ENCODE assay signal across 24 cellular contexts in the genomic region with DNA sequence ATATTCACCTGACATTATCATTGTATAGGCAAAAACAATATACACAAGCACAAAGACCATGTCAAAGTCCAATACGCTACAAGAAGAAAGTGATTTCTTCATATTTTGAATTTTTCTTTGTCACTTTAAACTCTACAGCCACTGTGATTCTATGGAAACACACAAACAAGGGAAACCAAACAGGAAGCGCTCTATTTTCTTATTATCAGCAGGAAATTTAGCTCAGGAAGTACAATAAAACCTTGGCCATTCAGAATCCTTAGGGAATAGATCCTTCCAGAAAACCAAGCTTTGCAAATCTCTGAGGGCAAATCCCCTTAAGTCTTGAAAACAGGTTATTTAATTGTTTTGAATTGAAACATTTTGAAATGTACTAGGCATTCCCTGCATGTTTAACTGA.
"Had no signal": no experiment of that assay in that cellular context is flagged by ENCODE, and none has a peak within 500 bp of the region (broad histone marks: within the 10 kb centered on the region; RNA-seq: fewer than 3 reads in every experiment).

No MANE protein-coding gene starts in this region.

- H3K4me1 Mint-ChIP-seq: activated B cell treated with CpG ODN at 0.5 μM for 24 hours; activated CD4-positive, alpha-beta T cell treated with anti-CD3 and anti-CD28 coated beads for 36 hours; activated naive CD8-positive, alpha-beta T cell treated with anti-CD3 and anti-CD28 coated beads, Interleukin-2, amount 10 ng/mL, durations not matched to agents 7 days and 5 days; endodermal cell; naive thymus-derived CD8-positive, alpha-beta T cell; stimulated activated memory B cell treated with anti-CD40 and anti-IgM and Interleukin-4, amounts not matched to agents 10 μg/mL and 1 μg/mL and 100 μg/mL, for 72 hours had no signal

- H3K27ac Mint-ChIP-seq: activated B cell treated with CpG ODN at 0.5 μM for 24 hours; activated CD4-positive, alpha-beta T cell treated with anti-CD3 and anti-CD28 coated beads for 36 hours; activated naive CD8-positive, alpha-beta T cell treated with anti-CD3 and anti-CD28 coated beads, Interleukin-2, amount 10 ng/mL, durations not matched to agents 7 days and 5 days; endodermal cell; mesothelial cell of epicardium; naive thymus-derived CD8-positive, alpha-beta T cell; progenitor cell of endocrine pancreas; stimulated activated memory B cell treated with anti-CD40 and anti-IgM and Interleukin-4, amounts not matched to agents 10 μg/mL and 1 μg/mL and 100 μg/mL, for 72 hours; T-helper 17 cell had no signal

- H3K36me3 ChIP-seq: stomach, uterus had no signal

- H3K9me3 Mint-ChIP-seq: activated B cell treated with CpG ODN at 0.5 μM for 24 hours; activated naive CD8-positive, alpha-beta T cell treated with anti-CD3 and anti-CD28 coated beads, Interleukin-2, amount 10 ng/mL, durations not matched to agents 7 days and 5 days; endodermal cell; stimulated activated memory B cell treated with anti-CD40 and anti-IgM and Interleukin-4, amounts not matched to agents 10 μg/mL and 1 μg/mL and 100 μg/mL, for 72 hours had no signal

- H3K4me1 ChIP-seq: stomach, uterus had no signal

- H3K4me3 ChIP-seq: coronary artery, lung, stomach, uterus had no signal

- H3K4me3 Mint-ChIP-seq: activated B cell treated with CpG ODN at 0.5 μM for 24 hours; activated CD4-positive, alpha-beta T cell treated with anti-CD3 and anti-CD28 coated beads for 36 hours; activated naive CD8-positive, alpha-beta T cell treated with anti-CD3 and anti-CD28 coated beads, Interleukin-2, amount 10 ng/mL, durations not matched to agents 7 days and 5 days; endodermal cell; mesothelial cell of epicardium; naive thymus-derived CD8-positive, alpha-beta T cell; stimulated activated memory B cell treated with anti-CD40 and anti-IgM and Interleukin-4, amounts not matched to agents 10 μg/mL and 1 μg/mL and 100 μg/mL, for 72 hours; T-helper 17 cell had no signal

- H3K27me3 ChIP-seq: stomach, uterus had no signal

- H3K27me3 Mint-ChIP-seq: activated CD4-positive, alpha-beta T cell treated with anti-CD3 and anti-CD28 coated beads for 36 hours; progenitor cell of endocrine pancreas; stimulated activated memory B cell treated with anti-CD40 and anti-IgM and Interleukin-4, amounts not matched to agents 10 μg/mL and 1 μg/mL and 100 μg/mL, for 72 hours had no signal

- H3K36me3 Mint-ChIP-seq: activated naive CD8-positive, alpha-beta T cell treated with anti-CD3 and anti-CD28 coated beads, Interleukin-2, amount 10 ng/mL, durations not matched to agents 7 days and 5 days; mesothelial cell of epicardium; naive thymus-derived CD8-positive, alpha-beta T cell; stimulated activated memory B cell treated with anti-CD40 and anti-IgM and Interleukin-4, amounts not matched to agents 10 μg/mL and 1 μg/mL and 100 μg/mL, for 72 hours had no signal

- DNase-seq: activated B cell treated with CpG ODN at 0.5 μM for 24 hours; activated CD4-positive, alpha-beta T cell treated with anti-CD3 and anti-CD28 coated beads for 36 hours; activated CD4-positive, alpha-beta T cell treated with anti-CD3 and anti-CD28 coated beads, Interleukin-2, amount 50 U/mL, for 4 hours; activated CD8-positive, alpha-beta memory T cell treated with anti-CD3 and anti-CD28 coated beads, Interleukin-2, amount 50 U/mL, for 48 hours; activated naive CD4-positive, alpha-beta T cell treated with Interleukin-2 at 50 U/mL for 16 hours; activated naive CD8-positive, alpha-beta T cell treated with anti-CD3 and anti-CD28 coated beads, Interleukin-2, amount 10 ng/mL, durations not matched to agents 7 days and 5 days; activated T-cell treated with anti-CD3 and anti-CD28 coated beads, Interleukin-2, amount 50 U/mL, for 48 hours; amygdala; cerebellar nuclear complex; endodermal cell; foreskin fibroblast; glutamatergic neuron; hypothalamus; naive thymus-derived CD8-positive, alpha-beta T cell; stimulated activated CD4-positive, alpha-beta T cell treated with anti-CD3 and anti-CD28 coated beads, Interleukin-2, amount 100 ng/mL, for 24 hours; stomach; SW 1271; T-helper 17 cell; uterus had no signal

- ATAC-seq: activated CD4-positive, alpha-beta T cell treated with anti-CD3 and anti-CD28 coated beads for 36 hours; naive thymus-derived CD8-positive, alpha-beta T cell; stimulated activated memory B cell treated with anti-CD40 and anti-IgM and Interleukin-4, amounts not matched to agents 10 μg/mL and 1 μg/mL and 100 μg/mL, for 72 hours; T-helper 17 cell had no signal

- H3K27ac ChIP-seq: coronary artery, stomach, uterus had no signal

- H3K9me3 ChIP-seq: stomach, uterus had no signal
